In genomic region chr10:23100331-23101030, GRCh38 we compare ENCODE assay signal across 16 cellular contexts. TPM values are rescaled to one million over a fixed set of nuclear protein-coding genes. Genes with fewer than 3 reads are reported as not detected.
A peak's percentile ranks its signal among the peaks of the same experiment; 100 is the strongest.
DNase-seq lines count a peak whose midpoint lies in the region; ATAC-seq and TF ChIP-seq lines count a peak whose summit lies in the region.
"Had no signal": no experiment of that assay in that cellular context is flagged by ENCODE, and none has a peak within 500 bp of the region (broad histone marks: within the 10 kb centered on the region; RNA-seq: fewer than 3 reads in every experiment).

No MANE protein-coding gene starts in this region.

- peaks cover 6% of the 10 kb centered on the region for H3K27me3 Mint-ChIP-seq in endothelial cell (ENCODE audit: unreplicated experiment)
- H3K27me3 Mint-ChIP-seq: naive thymus-derived CD8-positive, alpha-beta T cell had no signal

- H3K9me3 Mint-ChIP-seq in endothelial cell (ENCODE audit: unreplicated experiment) = peaks cover 3% of the 10 kb centered on the region

- peaks cover 39% of the 10 kb centered on the region for H3K4me1 Mint-ChIP-seq in endothelial cell (ENCODE audit: unreplicated experiment)

- H3K36me3 Mint-ChIP-seq in endothelial cell (ENCODE audit: low read depth, unreplicated experiment) = peaks cover 39% of the 10 kb centered on the region

- H3K9me3 ChIP-seq in left ventricle myocardium inferior (replicated peaks) (peaks cover 7% of the 10 kb centered on the region), right atrium auricular region (no peaks in the 10 kb centered on the region)
- H3K9me3 ChIP-seq: left lung had no signal

- intact Hi-C loops in left ventricle myocardium inferior (cut with micrococcal nuclease) = no loop called here

- H3K27me3 ChIP-seq in left ventricle myocardium inferior (ENCODE audit: low read depth) (no peaks in the 10 kb centered on the region), right atrium auricular region (no peaks in the 10 kb centered on the region)
- H3K27me3 ChIP-seq: breast epithelium, left lung had no signal

- peak overlapping the region; percentile 98 for H3K27ac Mint-ChIP-seq in endothelial cell (ENCODE audit: unreplicated experiment)

- H3K36me3 ChIP-seq in left ventricle myocardium inferior (peaks cover 14% of the 10 kb centered on the region), right atrium auricular region (peaks cover 10% of the 10 kb centered on the region)
- H3K36me3 ChIP-seq: breast epithelium had no signal

- H3K27ac ChIP-seq in left ventricle myocardium inferior (replicated peaks) = peak overlapping the region; percentile 11
- H3K27ac ChIP-seq in right atrium auricular region = no peak overlapping the region

- H3K4me1 ChIP-seq in left ventricle myocardium inferior (peaks cover 50% of the 10 kb centered on the region), right atrium auricular region (peaks cover 0 to 19% of the 10 kb centered on the region in 2 donors)

- DNase-seq in left ventricle myocardium inferior (no peak), right atrium auricular region (ENCODE audit: low spot score) (no peak), OCI-M1 (lab: John Stamatoyannopoulos, UW) (peak; percentile 11), endothelial cell (ENCODE audit: low spot score) (no peak), DMS153 (lab: John Stamatoyannopoulos, UW) (no peak)
- DNase-seq in stimulated activated naive CD8-positive, alpha-beta T cell treated with anti-CD3 and anti-CD28 coated beads, Interleukin-15, Interleukin-2, amounts not matched to agents 100 U/mL and 50 U/mL, for 24 hours = no peak
- DNase-seq: DMS79 treated with DMSO at 0.1 percent for 48 hours; left lung; naive thymus-derived CD8-positive, alpha-beta T cell; NCI-H1092; NCI-H2171; NCI-H774; RPMI8226 had no signal

- no peak overlapping the region for H3K4me3 ChIP-seq in left ventricle myocardium inferior
- H3K4me3 ChIP-seq in right atrium auricular region = no peak overlapping the region
- H3K4me3 ChIP-seq: breast epithelium, left lung had no signal

- H3K4me3 Mint-ChIP-seq in endothelial cell (ENCODE audit: unreplicated experiment) = no peak overlapping the region
- H3K4me3 Mint-ChIP-seq: naive thymus-derived CD8-positive, alpha-beta T cell had no signal

- TF ChIP-seq CTCF in left ventricle myocardium inferior (IDR thresholded peaks at IDR 0.05; ENCODE audit: borderline replicate concordance) (no peak), right atrium auricular region (IDR thresholded peaks at IDR 0.05) (no peak), endothelial cell (IDR thresholded peaks at IDR 0.05; ENCODE audit: unreplicated experiment) (no peak)

- peak; percentile 58 for ATAC-seq in stimulated activated naive CD8-positive, alpha-beta T cell treated with anti-CD3 and anti-CD28 coated beads, Interleukin-15, Interleukin-2, amounts not matched to agents 100 U/mL and 50 U/mL, for 24 hours
- ATAC-seq in HG03571 (IDR thresholded peaks at IDR 0.05; ENCODE audit: unreplicated experiment) (no peak), HG03139 (IDR thresholded peaks at IDR 0.05; ENCODE audit: unreplicated experiment) (no peak)
- ATAC-seq: left lung; naive thymus-derived CD8-positive, alpha-beta T cell had no signal

RNA-seq across cellular contexts. Expression of gene MSRB2, which starts 5.1 kb away (rescaled TPM):
- 146 TPM for total RNA-seq in left ventricle myocardium inferior
- 10 to 100 TPM; 68.6 to 71.0 TPM for total RNA-seq in right atrium auricular region
- total RNA-seq in endothelial cell (ENCODE audit: unreplicated experiment) = 29.9 TPM
